Comparison of ENCODE assay signal across 12 cellular contexts in the genomic region with DNA sequence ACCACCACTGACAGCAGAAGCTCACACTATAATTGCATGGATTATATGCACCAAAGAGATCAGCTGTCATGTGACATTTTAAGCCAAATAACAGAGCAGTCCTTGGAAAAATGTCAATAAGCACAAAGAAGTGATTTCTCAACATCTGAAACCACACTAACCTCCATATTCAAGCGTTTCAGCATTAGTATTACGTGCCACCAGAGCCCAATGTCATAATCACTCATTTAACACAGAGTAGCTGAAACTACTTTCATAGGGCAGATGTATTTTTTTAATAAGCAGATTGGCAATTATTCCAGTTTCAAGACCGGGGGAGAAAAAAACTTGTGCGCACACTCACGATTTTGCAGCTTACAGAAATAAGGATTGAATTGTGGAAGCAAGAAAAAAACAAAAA.
DNase-seq lines count a peak whose midpoint lies in the region; ATAC-seq lines count a peak whose summit lies in the region.
"Had no signal": no experiment of that assay in that cellular context is flagged by ENCODE, and none has a peak within 500 bp of the region (broad histone marks: within the 10 kb centered on the region; RNA-seq: fewer than 3 reads in every experiment).

No MANE protein-coding gene starts in this region.

- no peak for DNase-seq in activated T-cell treated with anti-CD3 and anti-CD28 coated beads, Interleukin-2, amount 50 U/mL, for 72 hours
- DNase-seq in activated T-cell treated with anti-CD3 and anti-CD28 coated beads, Interleukin-2, amount 50 U/mL, for 48 hours, result no peak
- DNase-seq in SK-MEL-5 (ENCODE audit: low read depth, low spot score) (peak; percentile 59), fibroblast of the conjunctiva (ENCODE audit: low read depth) (peak; percentile 42)
- no peak for DNase-seq in stimulated activated naive CD8-positive, alpha-beta T cell treated with anti-CD3 and anti-CD28 coated beads, Interleukin-15, amount 100 ng/mL, for 72 hours
- no peak for DNase-seq in stimulated activated naive CD4-positive, alpha-beta T cell (lab: John Stamatoyannopoulos, UW)
- DNase-seq: psoas muscle had no signal

- peaks cover 57% of the 10 kb centered on the region for H3K4me1 Mint-ChIP-seq in activated T-cell treated with anti-CD3 and anti-CD28 coated beads, Interleukin-2, amount 50 U/mL, for 72 hours (ENCODE audit: low read depth)
- H3K4me1 Mint-ChIP-seq in stimulated activated naive CD8-positive, alpha-beta T cell treated with anti-CD3 and anti-CD28 coated beads, Interleukin-15, amount 100 ng/mL, for 72 hours, result peaks cover 78% of the 10 kb centered on the region

- peaks cover 2 to 10% of the 10 kb centered on the region in 2 donors for H3K36me3 Mint-ChIP-seq in activated T-cell treated with anti-CD3 and anti-CD28 coated beads, Interleukin-2, amount 50 U/mL, for 72 hours (ENCODE audit: insufficient read depth in 2 of 2)

- in situ Hi-C loops in SK-MEL-5 (cut with HindIII; ENCODE audit: low pct_unique_long_range_greater_than_20kb, low sequenced_read_pairs), result no loop called here

- peaks cover 0 to 4% of the 10 kb centered on the region in 2 donors for H3K9me3 Mint-ChIP-seq in activated T-cell treated with anti-CD3 and anti-CD28 coated beads, Interleukin-2, amount 50 U/mL, for 72 hours
- H3K9me3 Mint-ChIP-seq in stimulated activated naive CD8-positive, alpha-beta T cell treated with anti-CD3 and anti-CD28 coated beads, Interleukin-15, amount 100 ng/mL, for 72 hours, result peaks cover 0 to 7% of the 10 kb centered on the region in 2 donors
- H3K9me3 Mint-ChIP-seq: activated naive CD4-positive, alpha-beta T cell treated with anti-CD3 and anti-CD28 coated beads, Interleukin-2, amount 50 U/mL, for 72 hours had no signal

- peak in 1 of 2 donors; percentile 27 for ATAC-seq in activated T-cell treated with anti-CD3 and anti-CD28 coated beads, Interleukin-2, amount 50 U/mL, for 72 hours (replicated peaks in 1 of 2)
- peak; percentile 75 for ATAC-seq in stimulated activated naive CD8-positive, alpha-beta T cell treated with anti-CD3 and anti-CD28 coated beads, Interleukin-15, amount 100 ng/mL, for 72 hours
- no peak for ATAC-seq in esophagus mucosa
- no peak for ATAC-seq in GM18498 (IDR thresholded peaks at IDR 0.05; ENCODE audit: unreplicated experiment)
- ATAC-seq: A549, Panc1 had no signal

- peak overlapping the region; percentile 10 for H3K27ac Mint-ChIP-seq in activated T-cell treated with anti-CD3 and anti-CD28 coated beads, Interleukin-2, amount 50 U/mL, for 72 hours
- H3K27ac Mint-ChIP-seq in stimulated activated naive CD8-positive, alpha-beta T cell treated with anti-CD3 and anti-CD28 coated beads, Interleukin-15, amount 100 ng/mL, for 72 hours, result peak overlapping the region; percentile 34 to 61

- peak overlapping the region in 1 of 2 donors; percentile 47 for H3K4me3 Mint-ChIP-seq in activated T-cell treated with anti-CD3 and anti-CD28 coated beads, Interleukin-2, amount 50 U/mL, for 72 hours
- H3K4me3 Mint-ChIP-seq in stimulated activated naive CD8-positive, alpha-beta T cell treated with anti-CD3 and anti-CD28 coated beads, Interleukin-15, amount 100 ng/mL, for 72 hours, result peak overlapping the region in 1 of 2 donors; percentile 32

- H3K27me3 Mint-ChIP-seq in activated T-cell treated with anti-CD3 and anti-CD28 coated beads, Interleukin-2, amount 50 U/mL, for 72 hours (ENCODE audit: low read depth), result no peaks in the 10 kb centered on the region
- H3K27me3 Mint-ChIP-seq in stimulated activated naive CD8-positive, alpha-beta T cell treated with anti-CD3 and anti-CD28 coated beads, Interleukin-15, amount 100 ng/mL, for 72 hours, result no peaks in the 10 kb centered on the region

Comparison
In these comparisons a context has a peak if more than half of its experiments do, and no peak if none do; other contexts are left out.
1. DNase-seq: peak in SK-MEL-5 (single experiment) and fibroblast of the conjunctiva (single experiment); none in activated T-cell treated with anti-CD3 and anti-CD28 coated beads, Interleukin-2, amount 50 U/mL, for 72 hours (0 of 2), activated T-cell treated with anti-CD3 and anti-CD28 coated beads, Interleukin-2, amount 50 U/mL, for 48 hours (0 of 2), stimulated activated naive CD8-positive, alpha-beta T cell treated with anti-CD3 and anti-CD28 coated beads, Interleukin-15, amount 100 ng/mL, for 72 hours (0 of 2) and stimulated activated naive CD4-positive, alpha-beta T cell (0 of 6).